In the genomic region with DNA sequence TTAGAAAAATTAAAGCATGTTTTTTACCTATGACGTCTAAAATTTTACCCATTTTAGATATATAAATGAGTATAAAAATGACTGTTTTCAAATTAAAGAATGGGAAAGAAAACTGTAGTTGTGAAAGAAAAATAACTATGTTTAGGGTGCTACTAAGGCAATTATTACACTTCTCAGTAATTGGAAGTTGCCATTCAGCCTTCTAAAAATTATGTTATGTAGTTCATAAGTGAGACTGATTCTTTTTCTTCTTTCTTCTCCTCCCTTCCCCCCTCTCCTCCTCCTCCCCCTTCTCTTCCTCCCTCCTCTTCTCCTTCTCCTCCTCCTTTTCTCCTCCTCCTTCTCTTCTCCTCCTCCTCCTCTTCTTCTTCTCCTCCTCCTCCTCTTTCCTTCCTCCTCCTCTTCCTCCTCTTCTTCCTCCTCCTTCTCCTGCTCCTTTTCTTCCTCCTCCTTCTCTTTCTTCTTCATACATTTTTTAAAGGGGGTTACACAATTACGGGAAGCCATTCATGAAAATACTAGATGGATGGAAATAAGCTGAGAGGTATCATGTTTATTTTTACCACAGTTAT, we compare ENCODE assay signal across 23 cellular contexts.
A peak's percentile ranks its signal among the peaks of the same experiment; 100 is the strongest.
DNase-seq lines count a peak whose midpoint lies in the region; ATAC-seq, FAIRE-seq and TF ChIP-seq lines count a peak whose summit lies in the region.
"Had no signal": no experiment of that assay in that cellular context is flagged by ENCODE, and none has a peak within 500 bp of the region (broad histone marks: within the 10 kb centered on the region; RNA-seq: fewer than 3 reads in every experiment).

No MANE protein-coding gene starts in this region.

- TF ChIP-seq CTCF in HEK293 (tag by site-specific recombination; IDR thresholded peaks at IDR 0.05) (no peak), OCI-LY3 (IDR thresholded peaks at IDR 0.05; ENCODE audit: low read depth, low read length) (no peak), K562 (IDR thresholded peaks at IDR 0.05 in 2 of 3, conservative IDR thresholded peaks at IDR 0.05 in 1 of 3; ENCODE audit: insufficient read depth in 2 of 3, low read depth in 1 of 3, low read length in 3 of 3) (no peak), smooth muscle cell (IDR thresholded peaks at IDR 0.05; ENCODE audit: borderline replicate concordance, insufficient read depth, poor library complexity, severe bottlenecking) (no peak)

- H3K27ac ChIP-seq in HEK293 (ENCODE audit: extremely low read depth, low read depth, low read length) (no peak overlapping the region), OCI-LY3 (ENCODE audit: low read length) (no peak overlapping the region), K562 (ENCODE audit: extremely low read depth, low read depth, low read length) (no peak overlapping the region), smooth muscle cell (ENCODE audit: low read depth) (no peak overlapping the region)
- H3K27ac ChIP-seq: BLaER1 treated with 17β-estradiol and CSF1 and Interleukin-3, amounts not matched to agents 10 nM and 100 nM; C4-2B had no signal

- H3K9me3 Mint-ChIP-seq in activated naive CD4-positive, alpha-beta T cell treated with anti-CD3 and anti-CD28 coated beads, Interleukin-2, amount 10 ng/mL, durations not matched to agents 7 days and 5 days = peaks cover 3% of the 10 kb centered on the region
- H3K9me3 Mint-ChIP-seq: CD4-positive, alpha-beta T cell; CD8-positive, alpha-beta T cell had no signal

- WGBS in K562 (ENCODE audit: insufficient coverage, low coverage, missing lambda C conversion rate) = 0% methylated on average over 2 of the region's 2 CpGs
- WGBS in smooth muscle cell (ENCODE audit: low lambda C conversion rate) = 89% methylated on average over 2 of the region's 2 CpGs

- H3K36me3 ChIP-seq in HEK293 (ENCODE audit: control insufficient read depth in 2 of 2, insufficient read depth in 1 of 2, low read length in 2 of 2) (no peaks in the 10 kb centered on the region), OCI-LY3 (replicated peaks; ENCODE audit: low read depth, low read length) (no peaks in the 10 kb centered on the region), K562 (ENCODE audit: control insufficient read depth, insufficient read depth, low read length) (no peaks in the 10 kb centered on the region), smooth muscle cell (ENCODE audit: low read depth) (no peaks in the 10 kb centered on the region)
- H3K36me3 ChIP-seq: BLaER1 treated with 17β-estradiol and CSF1 and Interleukin-3, amounts not matched to agents 10 nM and 100 nM had no signal

- no peak for TF ChIP-seq POLR2A in K562 (conservative IDR thresholded peaks at IDR 0.05)

- no peak overlapping the region for H3K27ac Mint-ChIP-seq in activated naive CD4-positive, alpha-beta T cell treated with anti-CD3 and anti-CD28 coated beads, Interleukin-2, amount 10 ng/mL, durations not matched to agents 7 days and 5 days
- H3K27ac Mint-ChIP-seq: B cell; CD4-positive, alpha-beta T cell; CD8-positive, alpha-beta T cell had no signal

- H3K4me1 Mint-ChIP-seq in activated naive CD4-positive, alpha-beta T cell treated with anti-CD3 and anti-CD28 coated beads, Interleukin-2, amount 10 ng/mL, durations not matched to agents 7 days and 5 days = no peaks in the 10 kb centered on the region

- no peaks in the 10 kb centered on the region for H3K9me3 ChIP-seq in HEK293 (ENCODE audit: control insufficient read depth, insufficient read depth, low read depth, low read length)
- H3K9me3 ChIP-seq in OCI-LY3 (ENCODE audit: insufficient read depth, low read length) = no peaks in the 10 kb centered on the region
- no peaks in the 10 kb centered on the region for H3K9me3 ChIP-seq in K562 (replicated peaks; ENCODE audit: control insufficient read depth, insufficient read depth, low read depth, low read length)
- H3K9me3 ChIP-seq in smooth muscle cell (replicated peaks; ENCODE audit: low read depth) = no peaks in the 10 kb centered on the region
- H3K9me3 ChIP-seq: BLaER1 treated with 17β-estradiol and CSF1 and Interleukin-3, amounts not matched to agents 10 nM and 100 nM; Caco-2 had no signal

- H3K27me3 Mint-ChIP-seq in activated naive CD4-positive, alpha-beta T cell treated with anti-CD3 and anti-CD28 coated beads, Interleukin-2, amount 10 ng/mL, durations not matched to agents 7 days and 5 days = no peaks in the 10 kb centered on the region

- H2AFZ ChIP-seq in OCI-LY3 (ENCODE audit: low read depth, low read length) = peak overlapping the region; percentile 60; the same call in 1 of the 2 replicates
- H2AFZ ChIP-seq in K562 (ENCODE audit: low read depth, low read length) = no peak overlapping the region
- H2AFZ ChIP-seq in smooth muscle cell (ENCODE audit: low read depth) = peak overlapping the region; percentile 27

- DNase-seq in K562 (ENCODE audit: extremely low read depth in 1 of 4, low spot score in 3 of 4) = no peak
- no peak for DNase-seq in smooth muscle cell (lab: John Stamatoyannopoulos, UW; ENCODE audit: unreplicated experiment)
- DNase-seq in HuH-7 (ENCODE audit: low spot score) = no peak
- no peak for DNase-seq in midbrain (lab: John Stamatoyannopoulos, UW)
- DNase-seq in activated naive CD4-positive, alpha-beta T cell treated with anti-CD3 and anti-CD28 coated beads, Interleukin-2, amount 10 ng/mL, durations not matched to agents 7 days and 5 days = no peak
- DNase-seq: 8988T; AML-193; Calu3; CD4-positive, alpha-beta T cell; CD8-positive, alpha-beta T cell; DMS79 treated with DMSO at 0.1 percent for 48 hours; GF-D8 had no signal

- TF ChIP-seq EP300 in K562 (IDR thresholded peaks at IDR 0.05; ENCODE audit: low read length) = no peak

- intact Hi-C loops in K562 (cut with micrococcal nuclease) = loop anchor here (5.0 kb wide), 1 partner anchor 1459 kb away; no protein-coding TSS in a partner anchor

- ATAC-seq in K562 (no peak), GM18519 (IDR thresholded peaks at IDR 0.05; ENCODE audit: low FRiP score, unreplicated experiment) (no peak)
- ATAC-seq: CD8-positive, alpha-beta T cell had no signal

- no peak for TF ChIP-seq RAD21 in K562 (CRISPR knock-in tag; conservative IDR thresholded peaks at IDR 0.05 in 1 of 2, IDR thresholded peaks at IDR 0.05 in 1 of 2)

- H3K9ac ChIP-seq in OCI-LY3 (ENCODE audit: low read length) = no peak overlapping the region
- H3K9ac ChIP-seq in K562 (ENCODE audit: insufficient read depth in 1 of 2, low read depth in 2 of 2, low read length in 2 of 2) = no peak overlapping the region
- H3K9ac ChIP-seq in smooth muscle cell (ENCODE audit: low read depth) = no peak overlapping the region
- H3K9ac ChIP-seq: BLaER1 treated with 17β-estradiol and CSF1 and Interleukin-3, amounts not matched to agents 10 nM and 100 nM had no signal

- POLR2A ChIA-PET in HEK293 (lab: Yijun Ruan, JAX) = no interaction called here
- POLR2A ChIA-PET in K562 (lab: Yijun Ruan, JAX) = no interaction called here

- H3K4me2 ChIP-seq in OCI-LY3 (ENCODE audit: low read length) (no peak overlapping the region), K562 (ENCODE audit: insufficient read depth, low read length) (no peak overlapping the region), smooth muscle cell (no peak overlapping the region)
- H3K4me2 ChIP-seq: BLaER1 treated with 17β-estradiol and CSF1 and Interleukin-3, amounts not matched to agents 10 nM and 100 nM had no signal

- CTCF ChIA-PET in HEK293 (lab: Yijun Ruan, JAX) = interaction anchor here (0.6 to 0.7 kb wide), 3 partner anchors 461 to 1458 kb away, joined by 3 to 6 read pairs (median 6); no protein-coding TSS in a partner anchor
- CTCF ChIA-PET in K562 (lab: Yijun Ruan, JAX; ENCODE audit: low intra/inter-chr PET ratio) = interaction anchor here (0.6 kb wide), 1 partner anchor 51 kb away, joined by 3 read pairs; no protein-coding TSS in a partner anchor
- CTCF ChIA-PET in activated naive CD4-positive, alpha-beta T cell treated with anti-CD3 and anti-CD28 coated beads, Interleukin-2, amount 10 ng/mL, durations not matched to agents 7 days and 5 days (lab: Charles Lee) = no interaction called here

- H3K9me1 ChIP-seq in K562 (ENCODE audit: control insufficient read depth, insufficient read depth, low read length) = no peaks in the 10 kb centered on the region

- H3K27me3 ChIP-seq in OCI-LY3 (ENCODE audit: low read depth, low read length) (no peaks in the 10 kb centered on the region), K562 (ENCODE audit: control insufficient read depth in 2 of 2, insufficient read depth in 2 of 2, low read length in 2 of 2) (no peaks in the 10 kb centered on the region; a peak in 1 of 5 replicates), smooth muscle cell (ENCODE audit: low read depth) (no peaks in the 10 kb centered on the region)
- H3K27me3 ChIP-seq: BLaER1 treated with 17β-estradiol and CSF1 and Interleukin-3, amounts not matched to agents 10 nM and 100 nM had no signal

- BruUV-seq in K562 (replicated peaks; lab: Mats Ljungman, UMichigan) = no TSS peak

- no peak overlapping the region for H3K4me3 Mint-ChIP-seq in activated naive CD4-positive, alpha-beta T cell treated with anti-CD3 and anti-CD28 coated beads, Interleukin-2, amount 10 ng/mL, durations not matched to agents 7 days and 5 days
- H3K4me3 Mint-ChIP-seq: B cell; CD4-positive, alpha-beta T cell; CD8-positive, alpha-beta T cell had no signal

- H3K79me2 ChIP-seq in OCI-LY3 (ENCODE audit: low read length) = no peaks in the 10 kb centered on the region
- no peaks in the 10 kb centered on the region for H3K79me2 ChIP-seq in K562 (ENCODE audit: control insufficient read depth, insufficient read depth, low read length)
- H3K79me2 ChIP-seq in smooth muscle cell (ENCODE audit: low read depth) = no peaks in the 10 kb centered on the region

- H3K4me3 ChIP-seq in HEK293 (ENCODE audit: low read depth, low read length) = no peak overlapping the region
- no peak overlapping the region for H3K4me3 ChIP-seq in OCI-LY3 (ENCODE audit: low read length)
- H3K4me3 ChIP-seq in K562 = no peak overlapping the region
- no peak overlapping the region for H3K4me3 ChIP-seq in smooth muscle cell
- H3K4me3 ChIP-seq: BLaER1 treated with 17β-estradiol and CSF1 and Interleukin-3, amounts not matched to agents 10 nM and 100 nM had no signal

- in situ Hi-C loops in K562 (cut with MboI) = no loop called here

- no peak for FAIRE-seq in K562 (lab: Jason Lieb, UNC)
- FAIRE-seq: A204.1, D721Med, G401.6, GM12891 had no signal

- peaks cover 7% of the 10 kb centered on the region; the same call in 1 of the 2 replicates for H3K4me1 ChIP-seq in HEK293 (ENCODE audit: control insufficient read depth, insufficient read depth, low read length)
- no peaks in the 10 kb centered on the region for H3K4me1 ChIP-seq in OCI-LY3 (ENCODE audit: low read length)
- no peaks in the 10 kb centered on the region for H3K4me1 ChIP-seq in K562 (replicated peaks in 1 of 2; ENCODE audit: control insufficient read depth in 2 of 2, insufficient read depth in 2 of 2, low read length in 2 of 2)
- H3K4me1 ChIP-seq in smooth muscle cell (ENCODE audit: low read depth) = no peaks in the 10 kb centered on the region
- H3K4me1 ChIP-seq: BLaER1 treated with 17β-estradiol and CSF1 and Interleukin-3, amounts not matched to agents 10 nM and 100 nM; Caco-2 had no signal

- no peaks in the 10 kb centered on the region for H3F3A ChIP-seq in smooth muscle cell (ENCODE audit: low read depth)

- H4K20me1 ChIP-seq in OCI-LY3 (ENCODE audit: insufficient read depth, low read length) (no peaks in the 10 kb centered on the region), K562 (replicated peaks; ENCODE audit: control insufficient read depth, insufficient read depth, low read length) (no peaks in the 10 kb centered on the region), smooth muscle cell (ENCODE audit: low read depth) (no peaks in the 10 kb centered on the region)
- H4K20me1 ChIP-seq: BLaER1 treated with 17β-estradiol and CSF1 and Interleukin-3, amounts not matched to agents 10 nM and 100 nM had no signal

- H3K36me3 Mint-ChIP-seq in activated naive CD4-positive, alpha-beta T cell treated with anti-CD3 and anti-CD28 coated beads, Interleukin-2, amount 10 ng/mL, durations not matched to agents 7 days and 5 days = no peaks in the 10 kb centered on the region
- H3K36me3 Mint-ChIP-seq: CD8-positive, alpha-beta T cell had no signal
